8 cellular contexts compared by ENCODE assay signal in genomic region chr1:55443175-55443933, GRCh38.
DNase-seq lines count a peak whose midpoint lies in the region; TF ChIP-seq lines count a peak whose summit lies in the region.

No MANE protein-coding gene starts in this region.

- H3K4me1 Mint-ChIP-seq in activated naive CD4-positive, alpha-beta T cell treated with anti-CD3 and anti-CD28 coated beads, Interleukin-2, amount 10 ng/mL, durations not matched to agents 7 days and 5 days = peaks cover 5% of the 10 kb centered on the region

- H3K36me3 Mint-ChIP-seq in activated naive CD4-positive, alpha-beta T cell treated with anti-CD3 and anti-CD28 coated beads, Interleukin-2, amount 10 ng/mL, durations not matched to agents 7 days and 5 days = no peaks in the 10 kb centered on the region

- CTCF ChIA-PET in activated naive CD4-positive, alpha-beta T cell treated with anti-CD3 and anti-CD28 coated beads, Interleukin-2, amount 10 ng/mL, durations not matched to agents 7 days and 5 days (lab: Charles Lee) = no interaction called here

- no peak for TF ChIP-seq CTCF in epithelial cell of esophagus (IDR thresholded peaks at IDR 0.05; ENCODE audit: insufficient read depth, low read depth, low read length, missing control alignments)

- H3K27ac Mint-ChIP-seq in activated naive CD4-positive, alpha-beta T cell treated with anti-CD3 and anti-CD28 coated beads, Interleukin-2, amount 10 ng/mL, durations not matched to agents 7 days and 5 days = no peak overlapping the region

- no peak overlapping the region for H3K4me3 Mint-ChIP-seq in activated naive CD4-positive, alpha-beta T cell treated with anti-CD3 and anti-CD28 coated beads, Interleukin-2, amount 10 ng/mL, durations not matched to agents 7 days and 5 days

- H3K4me3 ChIP-seq in epithelial cell of esophagus (ENCODE audit: low read length) = no peak overlapping the region

- H3K27me3 Mint-ChIP-seq in activated naive CD4-positive, alpha-beta T cell treated with anti-CD3 and anti-CD28 coated beads, Interleukin-2, amount 10 ng/mL, durations not matched to agents 7 days and 5 days = peaks cover 15% of the 10 kb centered on the region

- H3K9me3 Mint-ChIP-seq in activated naive CD4-positive, alpha-beta T cell treated with anti-CD3 and anti-CD28 coated beads, Interleukin-2, amount 10 ng/mL, durations not matched to agents 7 days and 5 days = peaks cover 2% of the 10 kb centered on the region

- DNase-seq in DMS 273 (lab: John Stamatoyannopoulos, UW; ENCODE audit: unreplicated experiment) (peak; percentile 99), NCI-H510A (lab: John Stamatoyannopoulos, UW) (peak; percentile 54), epithelial cell of esophagus (ENCODE audit: low read depth) (peak; percentile 70), non-pigmented ciliary epithelial cell (ENCODE audit: low read depth) (peak; percentile 87), SIG-M5 (lab: John Stamatoyannopoulos, UW) (no peak), T-helper 2 cell (no peak), DMS153 (lab: John Stamatoyannopoulos, UW) (no peak)
- DNase-seq in activated naive CD4-positive, alpha-beta T cell treated with anti-CD3 and anti-CD28 coated beads, Interleukin-2, amount 10 ng/mL, durations not matched to agents 7 days and 5 days = no peak

Comparison
In these comparisons a context has a peak if more than half of its experiments do, and no peak if none do; other contexts are left out.
1. DNase-seq: peak in DMS 273 (single experiment), NCI-H510A (single experiment), epithelial cell of esophagus (single experiment) and non-pigmented ciliary epithelial cell (single experiment); none in SIG-M5 (single experiment), T-helper 2 cell (0 of 5), DMS153 (single experiment) and activated naive CD4-positive, alpha-beta T cell treated with anti-CD3 and anti-CD28 coated beads, Interleukin-2, amount 10 ng/mL, durations not matched to agents 7 days and 5 days (single experiment).